In the genomic region with DNA sequence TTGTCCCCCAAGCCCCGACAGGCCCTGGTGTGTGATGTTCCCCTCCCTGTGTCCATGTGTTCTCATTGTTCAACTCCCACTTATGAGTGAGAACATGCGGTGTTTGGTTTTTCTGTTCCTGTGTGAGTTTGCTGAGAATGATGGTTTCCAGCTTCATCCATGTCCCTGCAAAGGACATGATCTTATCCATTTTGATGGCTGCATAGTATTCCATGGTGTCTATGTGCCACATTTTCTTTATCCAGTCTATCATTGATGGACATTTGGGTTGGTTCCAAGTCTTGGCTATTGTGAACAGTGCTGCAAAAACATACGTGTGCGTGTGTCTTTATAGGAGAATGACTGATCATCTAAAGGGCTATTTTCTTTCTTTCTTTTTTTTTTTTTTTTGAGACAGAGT, we compare ENCODE assay signal across 2 cellular contexts. TPM values are rescaled to one million over a fixed set of nuclear protein-coding genes. Genes with fewer than 3 reads are reported as not detected.
"Had no signal": no experiment of that assay in that cellular context is flagged by ENCODE, and none has a peak within 500 bp of the region (broad histone marks: within the 10 kb centered on the region; RNA-seq: fewer than 3 reads in every experiment).

No MANE protein-coding gene starts in this region.

RNA-seq across cellular contexts. Expression of gene IL3RA, which starts 4.2 kb away (rescaled TPM):
- total RNA-seq: endodermal cell, mammary epithelial cell had no signal
- polyA plus RNA-seq: mammary epithelial cell had no signal
